ENCODE assay signal across 1 cellular context in genomic region chr7:42931834-42932651, GRCh38.
TF ChIP-seq lines count a peak whose summit lies in the region.

Gene MRPL32 (plus strand): TSS chr7:42932376. CDS start chr7:42932387, 11 bp downstream.
Gene PSMA2 (minus strand): TSS chr7:42932174. CDS start chr7:42932158, 16 bp downstream.

TF ChIP-seq in HepG2, 621 proteins besides CTCF, POLR2A, EP300 and RAD21 (continued from another document and continues in another):
- TF ChIP-seq ZBTB40 (IDR thresholded peaks at IDR 0.05) (no peak), ZBTB40 (CRISPR knock-in tag; IDR thresholded peaks at IDR 0.05) (peak; percentile 76), ZUFSP (CRISPR knock-in tag; IDR thresholded peaks at IDR 0.05; ENCODE audit: borderline replicate concordance) (no peak), HOXD1 (CRISPR knock-in tag; IDR thresholded peaks at IDR 0.05) (no peak), CREB1 (IDR thresholded peaks at IDR 0.05) (0 out of 2 replicates have a peak, but pooled peaks have one; percentile 32), CREB1 (CRISPR knock-in tag; IDR thresholded peaks at IDR 0.05) (peak; percentile 67), ZNF878 (CRISPR knock-in tag; IDR thresholded peaks at IDR 0.05) (no peak), MEIS2 (CRISPR knock-in tag; IDR thresholded peaks at IDR 0.05) (no peak), NFE2L2 (IDR thresholded peaks at IDR 0.05; ENCODE audit: low read length) (no peak), RFXANK (CRISPR knock-in tag; IDR thresholded peaks at IDR 0.05) (no peak), ATF1 (CRISPR knock-in tag; IDR thresholded peaks at IDR 0.05) (no peak), TSC22D2 (CRISPR knock-in tag; IDR thresholded peaks at IDR 0.05; ENCODE audit: borderline replicate concordance) (peak; percentile 82), SMAD9 (CRISPR knock-in tag; IDR thresholded peaks at IDR 0.05) (no peak; the same call in 1 of the 2 replicates), ZBED4 (CRISPR knock-in tag; IDR thresholded peaks at IDR 0.05; ENCODE audit: borderline replicate concordance) (no peak; the same call in 1 of the 2 replicates), ZNF292 (CRISPR knock-in tag; IDR thresholded peaks at IDR 0.05; ENCODE audit: borderline replicate concordance, low read depth) (peak; percentile 33; the same call in 1 of the 2 replicates), ZNF335 (CRISPR knock-in tag; IDR thresholded peaks at IDR 0.05) (peak; percentile 97), ZBTB20 (CRISPR knock-in tag; IDR thresholded peaks at IDR 0.05; ENCODE audit: borderline replicate concordance, low read depth) (no peak; the same call in 1 of the 2 replicates), SRY (CRISPR knock-in tag; IDR thresholded peaks at IDR 0.05) (no peak), CC2D1A (CRISPR knock-in tag; IDR thresholded peaks at IDR 0.05) (no peak), ZNF263 (CRISPR knock-in tag; IDR thresholded peaks at IDR 0.05) (no peak), ZNF781 (CRISPR knock-in tag; IDR thresholded peaks at IDR 0.05; ENCODE audit: borderline replicate concordance, not compliant biosample characterization) (peak; percentile 88), TGIF2 (CRISPR knock-in tag; IDR thresholded peaks at IDR 0.05) (peak; percentile 35), KAT8 (CRISPR knock-in tag; IDR thresholded peaks at IDR 0.05) (peak; percentile 90), ZNF160 (CRISPR knock-in tag; IDR thresholded peaks at IDR 0.05) (no peak), ZNF34 (CRISPR knock-in tag; IDR thresholded peaks at IDR 0.05; ENCODE audit: borderline replicate concordance) (no peak), LBX2 (CRISPR knock-in tag; IDR thresholded peaks at IDR 0.05; ENCODE audit: borderline replicate concordance) (0 out of 2 replicates have a peak, but pooled peaks have one; percentile 39), SAP130 (CRISPR knock-in tag; IDR thresholded peaks at IDR 0.05; ENCODE audit: low read depth) (peak; percentile 80), FIP1L1 (IDR thresholded peaks at IDR 0.05; ENCODE audit: borderline replicate concordance, insufficient read depth, low read depth, low read length) (0 out of 2 replicates have a peak, but pooled peaks have one; percentile 65), TMF1 (CRISPR knock-in tag; IDR thresholded peaks at IDR 0.05; ENCODE audit: low read depth) (0 out of 2 replicates have a peak, but pooled peaks have one; percentile 22), ISL2 (CRISPR knock-in tag; IDR thresholded peaks at IDR 0.05) (peak; percentile 35; the same call in 1 of the 2 replicates), ZNF746 (CRISPR knock-in tag; IDR thresholded peaks at IDR 0.05) (no peak), ZNF660 (CRISPR knock-in tag; IDR thresholded peaks at IDR 0.05; ENCODE audit: borderline replicate concordance, low read depth) (no peak), ZFYVE20 (CRISPR knock-in tag; IDR thresholded peaks at IDR 0.05; ENCODE audit: borderline replicate concordance, low read depth) (no peak), TFE3 (CRISPR knock-in tag; IDR thresholded peaks at IDR 0.05) (no peak), MAX (IDR thresholded peaks at IDR 0.05) (peak; percentile 69; the same call in 1 of the 2 replicates), DRAP1 (CRISPR knock-in tag; IDR thresholded peaks at IDR 0.05) (peak; percentile 78), PRMT3 (CRISPR knock-in tag; IDR thresholded peaks at IDR 0.05; ENCODE audit: borderline replicate concordance, low read depth) (no peak), ZNF749 (CRISPR knock-in tag; IDR thresholded peaks at IDR 0.05; ENCODE audit: borderline replicate concordance) (peak; percentile 64; the same call in 1 of the 2 replicates), ZNF800 (CRISPR knock-in tag; IDR thresholded peaks at IDR 0.05) (no peak), PCBP1 (IDR thresholded peaks at IDR 0.05; ENCODE audit: borderline replicate concordance, low read depth, low read length) (peak; percentile 63; the same call in 1 of the 2 replicates), PAF1 (CRISPR knock-in tag; IDR thresholded peaks at IDR 0.05) (no peak), ZNF3 (CRISPR knock-in tag; IDR thresholded peaks at IDR 0.05) (no peak), POGZ (CRISPR knock-in tag; IDR thresholded peaks at IDR 0.05) (peak; percentile 46; the same call in 1 of the 2 replicates), ATF3 (CRISPR knock-in tag; IDR thresholded peaks at IDR 0.05) (no peak)
